In the genomic region with DNA sequence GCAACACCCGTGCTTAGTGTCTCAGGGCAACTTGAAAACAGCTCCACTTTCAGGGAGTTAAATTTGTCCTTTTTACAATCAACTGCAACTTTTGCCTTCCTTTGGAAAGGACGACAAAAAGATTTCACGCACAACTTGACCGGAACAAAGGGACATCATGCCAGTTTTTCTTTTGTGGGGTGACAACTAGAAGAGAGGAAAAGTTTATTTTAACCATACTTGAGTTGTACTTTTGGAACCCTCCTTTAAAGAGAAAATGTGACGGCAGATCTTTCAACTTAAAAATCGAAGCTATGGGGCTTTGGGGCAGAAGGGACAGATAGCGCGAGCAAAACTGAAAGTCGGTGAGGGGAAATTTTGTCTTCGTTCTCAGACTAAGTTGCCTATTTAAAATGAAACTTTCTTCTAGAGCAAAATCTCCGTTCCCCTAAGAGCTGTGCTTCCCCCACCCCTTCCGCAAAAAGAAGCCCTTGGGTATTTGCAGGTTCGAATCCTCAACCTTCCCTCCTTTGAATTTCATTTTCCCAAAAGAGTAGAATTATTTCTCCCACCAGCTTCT, we compare ENCODE assay signal across 2 cellular contexts.
TF ChIP-seq lines count a peak whose summit lies in the region.

No MANE protein-coding gene starts in this region.

TF ChIP-seq in liver, 16 proteins besides CTCF, POLR2A, EP300 and RAD21:
- TF ChIP-seq, protein P1, sequence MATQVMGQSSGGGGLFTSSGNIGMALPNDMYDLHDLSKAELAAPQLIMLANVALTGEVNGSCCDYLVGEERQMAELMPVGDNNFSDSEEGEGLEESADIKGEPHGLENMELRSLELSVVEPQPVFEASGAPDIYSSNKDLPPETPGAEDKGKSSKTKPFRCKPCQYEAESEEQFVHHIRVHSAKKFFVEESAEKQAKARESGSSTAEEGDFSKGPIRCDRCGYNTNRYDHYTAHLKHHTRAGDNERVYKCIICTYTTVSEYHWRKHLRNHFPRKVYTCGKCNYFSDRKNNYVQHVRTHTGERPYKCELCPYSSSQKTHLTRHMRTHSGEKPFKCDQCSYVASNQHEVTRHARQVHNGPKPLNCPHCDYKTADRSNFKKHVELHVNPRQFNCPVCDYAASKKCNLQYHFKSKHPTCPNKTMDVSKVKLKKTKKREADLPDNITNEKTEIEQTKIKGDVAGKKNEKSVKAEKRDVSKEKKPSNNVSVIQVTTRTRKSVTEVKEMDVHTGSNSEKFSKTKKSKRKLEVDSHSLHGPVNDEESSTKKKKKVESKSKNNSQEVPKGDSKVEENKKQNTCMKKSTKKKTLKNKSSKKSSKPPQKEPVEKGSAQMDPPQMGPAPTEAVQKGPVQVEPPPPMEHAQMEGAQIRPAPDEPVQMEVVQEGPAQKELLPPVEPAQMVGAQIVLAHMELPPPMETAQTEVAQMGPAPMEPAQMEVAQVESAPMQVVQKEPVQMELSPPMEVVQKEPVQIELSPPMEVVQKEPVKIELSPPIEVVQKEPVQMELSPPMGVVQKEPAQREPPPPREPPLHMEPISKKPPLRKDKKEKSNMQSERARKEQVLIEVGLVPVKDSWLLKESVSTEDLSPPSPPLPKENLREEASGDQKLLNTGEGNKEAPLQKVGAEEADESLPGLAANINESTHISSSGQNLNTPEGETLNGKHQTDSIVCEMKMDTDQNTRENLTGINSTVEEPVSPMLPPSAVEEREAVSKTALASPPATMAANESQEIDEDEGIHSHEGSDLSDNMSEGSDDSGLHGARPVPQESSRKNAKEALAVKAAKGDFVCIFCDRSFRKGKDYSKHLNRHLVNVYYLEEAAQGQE (IDR thresholded peaks at IDR 0.05): no peak
- TF ChIP-seq, protein P2, sequence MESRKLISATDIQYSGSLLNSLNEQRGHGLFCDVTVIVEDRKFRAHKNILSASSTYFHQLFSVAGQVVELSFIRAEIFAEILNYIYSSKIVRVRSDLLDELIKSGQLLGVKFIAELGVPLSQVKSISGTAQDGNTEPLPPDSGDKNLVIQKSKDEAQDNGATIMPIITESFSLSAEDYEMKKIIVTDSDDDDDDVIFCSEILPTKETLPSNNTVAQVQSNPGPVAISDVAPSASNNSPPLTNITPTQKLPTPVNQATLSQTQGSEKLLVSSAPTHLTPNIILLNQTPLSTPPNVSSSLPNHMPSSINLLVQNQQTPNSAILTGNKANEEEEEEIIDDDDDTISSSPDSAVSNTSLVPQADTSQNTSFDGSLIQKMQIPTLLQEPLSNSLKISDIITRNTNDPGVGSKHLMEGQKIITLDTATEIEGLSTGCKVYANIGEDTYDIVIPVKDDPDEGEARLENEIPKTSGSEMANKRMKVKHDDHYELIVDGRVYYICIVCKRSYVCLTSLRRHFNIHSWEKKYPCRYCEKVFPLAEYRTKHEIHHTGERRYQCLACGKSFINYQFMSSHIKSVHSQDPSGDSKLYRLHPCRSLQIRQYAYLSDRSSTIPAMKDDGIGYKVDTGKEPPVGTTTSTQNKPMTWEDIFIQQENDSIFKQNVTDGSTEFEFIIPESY (IDR thresholded peaks at IDR 0.05): no peak
- TF ChIP-seq YY1 (IDR thresholded peaks at IDR 0.05) (no peak), EGR1 (IDR thresholded peaks at IDR 0.05; ENCODE audit: low read depth in 2 of 2) (no peak), GABPA (IDR thresholded peaks at IDR 0.05 in 1 of 2, conservative IDR thresholded peaks at IDR 0.05 in 1 of 2) (no peak), HNF4A (conservative IDR thresholded peaks at IDR 0.05) (no peak), FOXA2 (IDR thresholded peaks at IDR 0.05) (no peak), FOXA1 (IDR thresholded peaks at IDR 0.05) (no peak)
- TF ChIP-seq, protein P3, sequence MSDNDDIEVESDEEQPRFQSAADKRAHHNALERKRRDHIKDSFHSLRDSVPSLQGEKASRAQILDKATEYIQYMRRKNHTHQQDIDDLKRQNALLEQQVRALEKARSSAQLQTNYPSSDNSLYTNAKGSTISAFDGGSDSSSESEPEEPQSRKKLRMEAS (IDR thresholded peaks at IDR 0.05): no peak
- TF ChIP-seq, protein P4, sequence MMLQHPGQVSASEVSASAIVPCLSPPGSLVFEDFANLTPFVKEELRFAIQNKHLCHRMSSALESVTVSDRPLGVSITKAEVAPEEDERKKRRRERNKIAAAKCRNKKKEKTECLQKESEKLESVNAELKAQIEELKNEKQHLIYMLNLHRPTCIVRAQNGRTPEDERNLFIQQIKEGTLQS (IDR thresholded peaks at IDR 0.05): no peak

TF ChIP-seq in HepG2, 621 proteins besides CTCF, POLR2A, EP300 and RAD21:
- no peak for TF ChIP-seq SRY (CRISPR knock-in tag; IDR thresholded peaks at IDR 0.05)
- TF ChIP-seq NFKB2 (CRISPR knock-in tag; IDR thresholded peaks at IDR 0.05; ENCODE audit: borderline replicate concordance): no peak
- no peak for TF ChIP-seq ZNF234 (CRISPR knock-in tag; conservative IDR thresholded peaks at IDR 0.05)
- no peak for TF ChIP-seq SP140L (CRISPR knock-in tag; IDR thresholded peaks at IDR 0.05; ENCODE audit: borderline replicate concordance)
- TF ChIP-seq SNAI1 (CRISPR knock-in tag; IDR thresholded peaks at IDR 0.05; ENCODE audit: borderline replicate concordance): no peak
- no peak for TF ChIP-seq MXI1 (IDR thresholded peaks at IDR 0.05; ENCODE audit: borderline replicate concordance, low read depth, low read length)
